ENCODE assay signal across 16 cellular contexts in the genomic region with DNA sequence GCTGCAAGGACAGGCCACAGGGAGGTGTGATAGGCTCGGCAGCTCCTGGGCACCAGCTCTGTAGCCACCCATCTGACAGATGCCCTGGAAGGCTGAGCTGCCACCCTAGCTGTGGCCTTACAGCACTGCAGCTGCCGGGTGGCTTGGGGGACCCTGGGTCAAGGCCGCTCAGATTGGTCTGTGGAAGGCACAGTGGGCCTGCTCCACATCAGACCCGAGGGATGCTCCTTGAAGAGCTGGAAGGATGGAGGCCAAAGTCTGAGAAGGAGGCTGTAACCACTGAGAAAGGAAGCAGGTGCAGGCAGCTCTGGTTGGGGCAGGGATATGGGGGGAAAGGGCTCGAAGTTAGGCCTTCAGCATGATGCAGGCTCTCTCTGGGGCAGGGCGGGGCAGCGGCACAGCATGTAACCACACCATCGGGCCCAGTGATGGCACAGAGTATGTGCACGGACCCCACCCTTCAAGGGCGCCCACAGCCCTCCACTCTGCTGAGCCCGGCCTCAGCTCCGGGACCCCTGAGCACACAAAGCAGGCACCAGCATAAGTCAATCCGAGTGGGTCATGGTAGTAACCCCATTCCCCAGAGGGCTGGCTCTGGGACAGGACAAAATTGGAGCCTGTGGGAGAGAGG.
DNase-seq lines count a peak whose midpoint lies in the region; ATAC-seq and TF ChIP-seq lines count a peak whose summit lies in the region.
"Had no signal": no experiment of that assay in that cellular context is flagged by ENCODE, and none has a peak within 500 bp of the region (broad histone marks: within the 10 kb centered on the region; RNA-seq: fewer than 3 reads in every experiment).

No MANE protein-coding gene starts in this region.

- H3K27me3 ChIP-seq in H9 (ENCODE audit: insufficient read depth, low read length), result no peaks in the 10 kb centered on the region
- H3K27me3 ChIP-seq in left lung, result no peaks in the 10 kb centered on the region
- peaks cover 0 to 18% (median 0%) of the 10 kb centered on the region in 7 donors for H3K27me3 ChIP-seq in spleen (replicated peaks in 1 of 7)
- no peaks in the 10 kb centered on the region for H3K27me3 ChIP-seq in tibial nerve
- no peaks in the 10 kb centered on the region for H3K27me3 ChIP-seq in transverse colon

- no peak overlapping the region for H4K8ac ChIP-seq in H9 (replicated peaks; ENCODE audit: insufficient read length, low read depth, low read length)

- H2BK20ac ChIP-seq in H9 (ENCODE audit: low read depth, low read length, poor library complexity, severe bottlenecking), result no peak overlapping the region

- in situ Hi-C loops in transverse colon (cut with MboI; ENCODE audit: low pct_ligation_motif_present in 1 of 4, low pct_unique_long_range_greater_than_20kb in 1 of 4, low sequenced_read_pairs in 3 of 4), result no loop called here

- no peak for ATAC-seq in left lung
- no peak for ATAC-seq in HG02884 (IDR thresholded peaks at IDR 0.05; ENCODE audit: unreplicated experiment)
- ATAC-seq: PC-3 had no signal

- H2AK5ac ChIP-seq in H9 (ENCODE audit: insufficient read length, low read length), result no peak overlapping the region

- no peak overlapping the region for H3K9ac ChIP-seq in H9 (ENCODE audit: extremely low read depth, insufficient read length, low read length)

- no peaks in the 10 kb centered on the region for H3K79me1 ChIP-seq in H9 (ENCODE audit: insufficient read depth, low read depth, low read length, poor library complexity, severe bottlenecking)

- WGBS in H9 (ENCODE audit: extremely low coverage, insufficient read length, low lambda C conversion rate), result no CpG with 5 or more reads among the region's 13 CpGs
- WGBS in spleen, 5 donors, result 81 to 88% (median 85%) methylated on average over 6 to 13 of the region's 13 CpGs
- WGBS in tibial nerve, 2 donors, result 82 to 90% methylated on average over 9 to 13 of the region's 13 CpGs
- WGBS in transverse colon (ENCODE audit: low coverage in 1 of 2), 2 donors, result 85% methylated on average over 13 of the region's 13 CpGs; no CpG with 5 or more reads in 1 of the 2 donors

- H3K27ac Mint-ChIP-seq in H9, result no peak overlapping the region

- intact Hi-C loops in left lung (cut with DNase I) (no loop called here), spleen (cut with DNase I; ENCODE audit: low total_unique reads) (no loop called here), transverse colon (cut with DNase I; ENCODE audit: low total_unique reads) (no loop called here)

- H3K4me3 ChIP-seq in left lung (no peak overlapping the region), spleen (no peak overlapping the region), tibial nerve (no peak overlapping the region), transverse colon (no peak overlapping the region)

- TF ChIP-seq EP300 in tibial nerve (IDR thresholded peaks at IDR 0.05) (no peak), transverse colon (IDR thresholded peaks at IDR 0.05; ENCODE audit: low read depth) (no peak)

- no peaks in the 10 kb centered on the region for H3K23me2 ChIP-seq in H9 (ENCODE audit: insufficient read length, low read depth, low read length, poor library complexity, severe bottlenecking)

- no peaks in the 10 kb centered on the region for H3K79me2 ChIP-seq in H9 (ENCODE audit: insufficient read depth, low read length)

- no peaks in the 10 kb centered on the region for H4K20me1 ChIP-seq in H9 (ENCODE audit: control insufficient read depth, insufficient read depth, insufficient read length)

- TF ChIP-seq POLR2A in spleen (IDR thresholded peaks at IDR 0.05) (no peak), tibial nerve (IDR thresholded peaks at IDR 0.05) (no peak), transverse colon (IDR thresholded peaks at IDR 0.05) (no peak)

- H3K27ac ChIP-seq in H9 (ENCODE audit: insufficient read length, low read depth, low read length) (no peak overlapping the region), left lung (no peak overlapping the region), spleen (no peak overlapping the region), tibial nerve (no peak overlapping the region), transverse colon (no peak overlapping the region)
- H3K27ac ChIP-seq: RWPE1 had no signal

- H2AFZ ChIP-seq in H9 (ENCODE audit: low read length), result no peak overlapping the region

- no peak overlapping the region for H2BK5ac ChIP-seq in H9 (ENCODE audit: insufficient read length, low read length)

- H3K4me3 Mint-ChIP-seq in H9, result no peak overlapping the region

- H3K23ac ChIP-seq in H9 (ENCODE audit: insufficient read length, low read depth, low read length), result no peak overlapping the region

- peaks cover 24% of the 10 kb centered on the region for H3K27me3 Mint-ChIP-seq in H9 (ENCODE audit: low read depth)

- peak; percentile 50 for DNase-seq in activated effector memory CD4-positive, alpha-beta T cell treated with anti-CD3 and anti-CD28 coated beads, Interleukin-2, amount 50 U/mL, for 16 hours
- DNase-seq in activated effector memory CD4-positive, alpha-beta T cell treated with Interleukin-2 at 50 U/mL for 16 hours, result no peak
- DNase-seq in H9, result peak; percentile 20
- DNase-seq in left lung, result peak; percentile 14 to 61
- peak; percentile 59 for DNase-seq in spleen
- DNase-seq in tibial nerve (ENCODE audit: low spot score in 2 of 2), result no peak
- no peak for DNase-seq in transverse colon
- DNase-seq: DND-41, KBM-7, MV-4-11, NCI-H1417 treated with DMSO at 0.1 percent for 48 hours, NCI-H2081, NCI-H774, PC-3 had no signal

- H3K36me3 Mint-ChIP-seq in H9 (ENCODE audit: insufficient read depth in 1 of 3, low read depth in 3 of 3), result peaks cover 2 to 8% (median 3%) of the 10 kb centered on the region in 3 experiments; a peak in 5 of 7 replicates

- H3K9me3 ChIP-seq in H9 (ENCODE audit: control insufficient read depth, low read depth, low read length), result no peaks in the 10 kb centered on the region
- H3K9me3 ChIP-seq in left lung, result peaks cover 0 to 6% of the 10 kb centered on the region in 2 donors
- H3K9me3 ChIP-seq in spleen, result peaks cover 0 to 24% (median 18%) of the 10 kb centered on the region in 8 donors
- H3K9me3 ChIP-seq in tibial nerve, result peaks cover 0 to 18% (median 3%) of the 10 kb centered on the region in 4 donors
- no peaks in the 10 kb centered on the region for H3K9me3 ChIP-seq in transverse colon

- H3K4me1 Mint-ChIP-seq in H9, result peaks cover 32% of the 10 kb centered on the region in 2 experiments

- no peak overlapping the region for H2BK120ac ChIP-seq in H9 (ENCODE audit: low read depth, low read length, poor library complexity, severe bottlenecking)

- H3K18ac ChIP-seq in H9 (ENCODE audit: insufficient read length, low read depth, low read length), result no peak overlapping the region

- H3K56ac ChIP-seq in H9 (ENCODE audit: insufficient read length, low read depth, low read length), result no peak overlapping the region

- peaks cover 10% of the 10 kb centered on the region in 2 experiments; a peak in 4 of 5 replicates for H3K9me3 Mint-ChIP-seq in H9

- H3K36me3 ChIP-seq in left lung (no peaks in the 10 kb centered on the region), spleen (no peaks in the 10 kb centered on the region), tibial nerve (no peaks in the 10 kb centered on the region), transverse colon (no peaks in the 10 kb centered on the region)

- H4K91ac ChIP-seq in H9 (ENCODE audit: insufficient read length, low read depth, low read length), result no peak overlapping the region

- H3K4me2 ChIP-seq in H9 (ENCODE audit: insufficient read depth, insufficient read length, low read length), result no peak overlapping the region

- H3T11ph ChIP-seq in H9 (ENCODE audit: low read length), result no peak overlapping the region

- no peak overlapping the region for H2BK12ac ChIP-seq in H9 (ENCODE audit: insufficient read length, low read depth, low read length)

- H3K4me1 ChIP-seq in H9 (ENCODE audit: insufficient read depth, low read length) (peaks cover 3% of the 10 kb centered on the region; the same call in 1 of the 2 replicates), left lung (no peaks in the 10 kb centered on the region), spleen (no peaks in the 10 kb centered on the region), tibial nerve (no peaks in the 10 kb centered on the region), transverse colon (peaks cover 0 to 7% (median 0%) of the 10 kb centered on the region in 4 donors)

- H4K5ac ChIP-seq in H9 (ENCODE audit: insufficient read length, low read depth, low read length), result no peak overlapping the region

- H2BK15ac ChIP-seq in H9 (ENCODE audit: low read depth, low read length), result no peak overlapping the region

- no peak for TF ChIP-seq CTCF in H9 (conservative IDR thresholded peaks at IDR 0.05)
- no peak for TF ChIP-seq CTCF in left lung (IDR thresholded peaks at IDR 0.05)
- no peak for TF ChIP-seq CTCF in spleen (IDR thresholded peaks at IDR 0.05 in 8 of 11, conservative IDR thresholded peaks at IDR 0.05 in 3 of 11)
- TF ChIP-seq CTCF in tibial nerve (IDR thresholded peaks at IDR 0.05), result no peak
- no peak for TF ChIP-seq CTCF in transverse colon (IDR thresholded peaks at IDR 0.05)

- H3K14ac ChIP-seq in H9 (ENCODE audit: insufficient read depth, low read length), result no peak overlapping the region

- H3K4ac ChIP-seq in H9 (ENCODE audit: low read depth, low read length), result no peak overlapping the region

Comparison
In these comparisons a context has a peak if more than half of its experiments do, and no peak if none do; other contexts are left out.
1. DNase-seq: peak in activated effector memory CD4-positive, alpha-beta T cell treated with anti-CD3 and anti-CD28 coated beads, Interleukin-2, amount 50 U/mL, for 16 hours (single experiment), H9 (single experiment), left lung (2 of 2) and spleen (single experiment); none in activated effector memory CD4-positive, alpha-beta T cell treated with Interleukin-2 at 50 U/mL for 16 hours (single experiment), tibial nerve (0 of 2) and transverse colon (single experiment).